Comparison of ENCODE assay signal across 8 cellular contexts in genomic region chr7:55309040-55309991, GRCh38. TPM values are rescaled to one million over a fixed set of nuclear protein-coding genes. Genes with fewer than 3 reads are reported as not detected.
DNase-seq lines count a peak whose midpoint lies in the region; ATAC-seq and TF ChIP-seq lines count a peak whose summit lies in the region.

No MANE protein-coding gene starts in this region.

- no peak overlapping the region for H3K4me3 ChIP-seq in BE2C (ENCODE audit: low read depth, low read length)

- H3K27me3 Mint-ChIP-seq in natural killer cell (ENCODE audit: low read depth in 2 of 2) (peaks cover 47 to 55% of the 10 kb centered on the region in 2 donors), MCF 10A (ENCODE audit: insufficient read depth, unreplicated experiment) (peaks cover 9% of the 10 kb centered on the region)

- CTCF ChIA-PET in MCF 10A (lab: Yijun Ruan, JAX), result interaction anchor here (0.6 to 2.9 kb wide), 6 partner anchors 11 to 107 kb away, joined by 3 to 11 read pairs (median 5); no protein-coding TSS in a partner anchor

- H3K9me3 Mint-ChIP-seq in natural killer cell, result no peaks in the 10 kb centered on the region
- no peaks in the 10 kb centered on the region for H3K9me3 Mint-ChIP-seq in MCF 10A (ENCODE audit: unreplicated experiment)

- no peaks in the 10 kb centered on the region; the same call in 1 of the 2 replicates for H3K9me3 ChIP-seq in BE2C

- no peaks in the 10 kb centered on the region for H3K4me1 ChIP-seq in BE2C

- H3K4me3 Mint-ChIP-seq in natural killer cell (peak overlapping the region; percentile 65), MCF 10A (ENCODE audit: unreplicated experiment) (no peak overlapping the region)

- POLR2A ChIA-PET in MCF 10A (lab: Yijun Ruan, JAX), result interaction anchor here (4.9 kb wide), 1 partner anchor 56 kb away, joined by 57 read pairs; the partner anchor contains the start of gene LANCL2

- ATAC-seq in GM19324 (IDR thresholded peaks at IDR 0.05; ENCODE audit: low FRiP score, unreplicated experiment), result peak; percentile 78
- ATAC-seq in HG03095 (IDR thresholded peaks at IDR 0.05; ENCODE audit: unreplicated experiment), result peak; percentile 87
- peak; percentile 78 to 89 (median 87) for ATAC-seq in natural killer cell

- DNase-seq in activated CD4-positive, alpha-beta T cell treated with anti-CD3 and anti-CD28 coated beads, Interleukin-2, amount 50 U/mL, for 48 hours, result peak; percentile 72 to 80
- DNase-seq in natural killer cell (peak; percentile 71), BE2C (no peak), MCF 10A (ENCODE audit: unreplicated experiment) (no peak), kidney tubule cell (ENCODE audit: low spot score) (no peak), NCI-H774 (lab: John Stamatoyannopoulos, UW) (no peak)

- no TSS peak for BruUV-seq in MCF 10A (replicated peaks; lab: Mats Ljungman, UMichigan)

- TF ChIP-seq CTCF in natural killer cell (IDR thresholded peaks at IDR 0.05) (no peak), BE2C (IDR thresholded peaks at IDR 0.05; ENCODE audit: low read depth, low read length) (no peak), MCF 10A (IDR thresholded peaks at IDR 0.05; ENCODE audit: unreplicated experiment) (no peak)

- intact Hi-C loops in natural killer cell (cut with micrococcal nuclease), result loop anchor here (1.0 to 5.0 kb wide), 5 partner anchors 56 to 578 kb away; partner anchors contain the start of genes LANCL2 and ZNF713
- intact Hi-C loops in MCF 10A (cut with micrococcal nuclease), result no loop called here

- H3K36me3 Mint-ChIP-seq in natural killer cell (no peaks in the 10 kb centered on the region), MCF 10A (ENCODE audit: insufficient read depth, unreplicated experiment) (no peaks in the 10 kb centered on the region)

- H3K27me3 ChIP-seq in BE2C, result no peaks in the 10 kb centered on the region

- peak overlapping the region; percentile 90 to 94 for H3K27ac Mint-ChIP-seq in natural killer cell
- H3K27ac Mint-ChIP-seq in MCF 10A (ENCODE audit: low read depth, unreplicated experiment), result no peak overlapping the region

- H3K4me1 Mint-ChIP-seq in natural killer cell, result peaks cover 49% of the 10 kb centered on the region in 2 donors
- H3K4me1 Mint-ChIP-seq in MCF 10A (ENCODE audit: insufficient read depth, unreplicated experiment), result peaks cover 19% of the 10 kb centered on the region

- H3K36me3 ChIP-seq in BE2C, result no peaks in the 10 kb centered on the region

RNA-seq across cellular contexts. Expression of gene LANCL2, which starts 55.8 kb away (rescaled TPM):
- total RNA-seq in natural killer cell, result 1 to 10 TPM; 7.2 to 9.4 (median 8.3) TPM
- polyA plus RNA-seq in BE2C (2012; ENCODE audit: insufficient read depth, insufficient read length, low read depth), result 15.4 TPM
- 9.6 and 14.3 TPM in 2 replicates for total RNA-seq in MCF 10A (2022)

Comparison
In these comparisons a context has a peak if more than half of its experiments do, and no peak if none do; other contexts are left out.
1. DNase-seq: peak in activated CD4-positive, alpha-beta T cell treated with anti-CD3 and anti-CD28 coated beads, Interleukin-2, amount 50 U/mL, for 48 hours (2 of 2) and natural killer cell (single experiment); none in BE2C (single experiment), MCF 10A (single experiment), kidney tubule cell (single experiment) and NCI-H774 (single experiment).
2. Peak in every context shown above with its lines, with median percentiles within 50 percentile points of each other: ATAC-seq.